In genomic region chr9:35104586-35104985, GRCh38 we compare ENCODE assay signal across 16 cellular contexts. TPM values are rescaled to one million over a fixed set of nuclear protein-coding genes. Genes with fewer than 3 reads are reported as not detected.
A peak's percentile ranks its signal among the peaks of the same experiment; 100 is the strongest.
DNase-seq lines count a peak whose midpoint lies in the region; ATAC-seq and TF ChIP-seq lines count a peak whose summit lies in the region.
"Had no signal": no experiment of that assay in that cellular context is flagged by ENCODE, and none has a peak within 500 bp of the region (broad histone marks: within the 10 kb centered on the region; RNA-seq: fewer than 3 reads in every experiment).

No MANE protein-coding gene starts in this region.

- H3K27me3 Mint-ChIP-seq in natural killer cell (ENCODE audit: low read depth in 2 of 2) = no peaks in the 10 kb centered on the region
- H3K27me3 Mint-ChIP-seq in natural killer cell treated with Interleukin-12 subunit alpha and Interleukin-12 subunit beta and Interleukin-15 and Interleukin-18, amount 100 ng/mL, for 72 hours = no peaks in the 10 kb centered on the region
- H3K27me3 Mint-ChIP-seq in naive B cell = no peaks in the 10 kb centered on the region
- H3K27me3 Mint-ChIP-seq: activated CD4-positive, alpha-beta T cell treated with anti-CD3 and anti-CD28 coated beads for 36 hours; progenitor cell of endocrine pancreas; stimulated activated naive CD8-positive, alpha-beta T cell treated with anti-CD3 and anti-CD28 coated beads, Interleukin-15, Interleukin-2, amounts not matched to agents 100 ng/mL and 50 ng/mL, for 24 hours had no signal

- no peaks in the 10 kb centered on the region for H3K9me3 ChIP-seq in SJCRH30 (replicated peaks)
- H3K9me3 ChIP-seq: esophagus muscularis mucosa, heart right ventricle, vagina had no signal

- H3K4me3 Mint-ChIP-seq in natural killer cell (no peak overlapping the region), naive B cell (peak overlapping the region in 3 of 8 donors; percentile 3 to 47 (median 44))
- H3K4me3 Mint-ChIP-seq in natural killer cell treated with Interleukin-12 subunit alpha and Interleukin-12 subunit beta and Interleukin-15 and Interleukin-18, amount 100 ng/mL, for 72 hours = no peak overlapping the region
- H3K4me3 Mint-ChIP-seq: activated CD4-positive, alpha-beta T cell treated with anti-CD3 and anti-CD28 coated beads for 36 hours; stimulated activated naive CD8-positive, alpha-beta T cell treated with anti-CD3 and anti-CD28 coated beads, Interleukin-15, Interleukin-2, amounts not matched to agents 100 ng/mL and 50 ng/mL, for 24 hours had no signal

- H3K36me3 Mint-ChIP-seq in natural killer cell = peaks cover 7% of the 10 kb centered on the region
- peaks cover 13% of the 10 kb centered on the region for H3K36me3 Mint-ChIP-seq in natural killer cell treated with Interleukin-12 subunit alpha and Interleukin-12 subunit beta and Interleukin-15 and Interleukin-18, amount 100 ng/mL, for 72 hours
- peaks cover 7 to 12% of the 10 kb centered on the region in 2 donors for H3K36me3 Mint-ChIP-seq in naive B cell

- ATAC-seq in natural killer cell (no peak), naive B cell (ENCODE audit: low read depth in 2 of 2) (no peak), GM18511 (IDR thresholded peaks at IDR 0.05; ENCODE audit: unreplicated experiment) (no peak)
- ATAC-seq in natural killer cell treated with Interleukin-12 subunit alpha and Interleukin-12 subunit beta and Interleukin-15 and Interleukin-18, amount 100 ng/mL, for 72 hours = no peak
- ATAC-seq: activated CD4-positive, alpha-beta T cell treated with anti-CD3 and anti-CD28 coated beads for 36 hours; heart right ventricle had no signal

- H3K9me3 Mint-ChIP-seq in natural killer cell (no peaks in the 10 kb centered on the region), naive B cell (no peaks in the 10 kb centered on the region)
- no peaks in the 10 kb centered on the region for H3K9me3 Mint-ChIP-seq in natural killer cell treated with Interleukin-12 subunit alpha and Interleukin-12 subunit beta and Interleukin-15 and Interleukin-18, amount 100 ng/mL, for 72 hours
- H3K9me3 Mint-ChIP-seq: stimulated activated naive CD8-positive, alpha-beta T cell treated with anti-CD3 and anti-CD28 coated beads, Interleukin-15, Interleukin-2, amounts not matched to agents 100 ng/mL and 50 ng/mL, for 24 hours had no signal

- H3K27ac ChIP-seq in caudate nucleus (ENCODE audit: low read depth, low read length) (peak overlapping the region; percentile 82), coronary artery (no peak overlapping the region), SJCRH30 (no peak overlapping the region)
- H3K27ac ChIP-seq: vagina had no signal

- DNase-seq in natural killer cell (no peak), caudate nucleus (lab: John Stamatoyannopoulos, UW) (peak in 19 of 61 donors; percentile 4 to 74 (median 15)), naive B cell (no peak), coronary artery (ENCODE audit: low spot score) (no peak), SJCRH30 (no peak)
- DNase-seq in natural killer cell treated with Interleukin-12 subunit alpha and Interleukin-12 subunit beta and Interleukin-15 and Interleukin-18, amount 100 ng/mL, for 72 hours (ENCODE audit: low spot score) = no peak
- DNase-seq in stimulated activated CD4-positive, alpha-beta T cell treated with anti-CD3 and anti-CD28 coated beads, Interleukin-15, amount 100 ng/mL, for 24 hours = no peak
- DNase-seq: activated CD4-positive, alpha-beta T cell treated with anti-CD3 and anti-CD28 coated beads for 36 hours; activated T-cell treated with anti-CD3 and anti-CD28 coated beads, Interleukin-2, amount 50 U/mL, for 1 hour; heart right ventricle; Right ventricle myocardium superior had no signal

- no peaks in the 10 kb centered on the region for H3K27me3 ChIP-seq in SJCRH30
- H3K27me3 ChIP-seq: esophagus muscularis mucosa, heart right ventricle, vagina had no signal

- H3K4me3 ChIP-seq in coronary artery (no peak overlapping the region), SJCRH30 (no peak overlapping the region)
- H3K4me3 ChIP-seq: esophagus muscularis mucosa, heart right ventricle, vagina had no signal

- intact Hi-C loops in natural killer cell (cut with micrococcal nuclease) = no loop called here

- H3K36me3 ChIP-seq in SJCRH30 = peaks cover 5% of the 10 kb centered on the region; the same call in 1 of the 2 replicates

- TF ChIP-seq CTCF in natural killer cell (IDR thresholded peaks at IDR 0.05) (no peak), coronary artery (IDR thresholded peaks at IDR 0.05) (no peak)

- no peaks in the 10 kb centered on the region; the same call in 1 of the 2 replicates for H3K4me1 ChIP-seq in SJCRH30

- H3K27ac Mint-ChIP-seq in natural killer cell (peak overlapping the region; percentile 94 to 97), naive B cell (peak overlapping the region in 4 of 6 donors; percentile 27 to 99 (median 90))
- H3K27ac Mint-ChIP-seq in natural killer cell treated with Interleukin-12 subunit alpha and Interleukin-12 subunit beta and Interleukin-15 and Interleukin-18, amount 100 ng/mL, for 72 hours = peak overlapping the region in 1 of 2 donors; percentile 93
- H3K27ac Mint-ChIP-seq: activated CD4-positive, alpha-beta T cell treated with anti-CD3 and anti-CD28 coated beads for 36 hours had no signal

- H3K4me1 Mint-ChIP-seq in natural killer cell (peaks cover 39 to 43% of the 10 kb centered on the region in 2 donors), naive B cell (peaks cover 21 to 36% (median 32%) of the 10 kb centered on the region in 3 donors)
- peaks cover 34 to 46% of the 10 kb centered on the region in 2 donors for H3K4me1 Mint-ChIP-seq in natural killer cell treated with Interleukin-12 subunit alpha and Interleukin-12 subunit beta and Interleukin-15 and Interleukin-18, amount 100 ng/mL, for 72 hours (ENCODE audit: low read depth in 2 of 2)

RNA-seq across cellular contexts. Expression of gene STOML2, which starts 1.7 kb away (rescaled TPM):
- 10 to 100 TPM; 41.4 to 43.9 (median 41.6) TPM for total RNA-seq in natural killer cell
- total RNA-seq in natural killer cell treated with Interleukin-12 subunit alpha and Interleukin-12 subunit beta and Interleukin-15 and Interleukin-18, amount 100 ng/mL, for 72 hours = 100 to 1,000 TPM; 138 to 201 TPM
- polyA plus RNA-seq in naive B cell (ENCODE audit: low read depth in 6 of 6) = 100 to 1,000 TPM in 3 of 6 donors, 10 to 100 TPM in 3; 82.9 to 215 (median 95.8) TPM
- total RNA-seq in SJCRH30 (2014; rRNA removed; shearing (Covaris generic)) = 147 and 148 TPM in 2 replicates

RNA-seq across cellular contexts. Expression of gene PIGO, which starts 8.2 kb away (rescaled TPM):
- total RNA-seq in natural killer cell = 10 to 100 TPM; 23.6 to 28.2 (median 27.7) TPM
- total RNA-seq in natural killer cell treated with Interleukin-12 subunit alpha and Interleukin-12 subunit beta and Interleukin-15 and Interleukin-18, amount 100 ng/mL, for 72 hours = 10 to 100 TPM; 23.7 to 24.5 TPM
- polyA plus RNA-seq in naive B cell (ENCODE audit: low read depth in 6 of 6) = 10 to 100 TPM; 24.8 to 31.4 (median 26.9) TPM
- 9.7 and 10.1 TPM in 2 replicates for total RNA-seq in SJCRH30 (2014; rRNA removed; shearing (Covaris generic))

RNA-seq across cellular contexts. Expression of gene ATOSB, which starts 11.1 kb away (rescaled TPM):
- total RNA-seq in natural killer cell = 10 to 100 TPM; 21.0 to 28.3 (median 23.9) TPM
- 10 to 100 TPM; 13.1 to 19.6 TPM for total RNA-seq in natural killer cell treated with Interleukin-12 subunit alpha and Interleukin-12 subunit beta and Interleukin-15 and Interleukin-18, amount 100 ng/mL, for 72 hours
- polyA plus RNA-seq in naive B cell (ENCODE audit: low read depth in 6 of 6) = 1 to 10 TPM in 3 of 6 donors, under 1 TPM in 3; 0.10 to 1.6 (median 0.99) TPM
- total RNA-seq in SJCRH30 (2014; rRNA removed; shearing (Covaris generic)) = 4.0 and 4.5 TPM in 2 replicates

RNA-seq across cellular contexts. Expression of gene FANCG, which starts 24.8 kb away (rescaled TPM):
- 10 to 100 TPM; 33.9 to 38.9 (median 35.7) TPM for total RNA-seq in natural killer cell
- 100 to 1,000 TPM in 1 of 2 donors, 10 to 100 TPM in 1; 74.9 to 185 TPM for total RNA-seq in natural killer cell treated with Interleukin-12 subunit alpha and Interleukin-12 subunit beta and Interleukin-15 and Interleukin-18, amount 100 ng/mL, for 72 hours
- polyA plus RNA-seq in naive B cell (ENCODE audit: low read depth in 6 of 6) = 10 to 100 TPM in 3 of 6 donors, 1 to 10 TPM in 3; 1.8 to 12.1 (median 10.5) TPM
- 60.4 and 83.6 TPM in 2 replicates for total RNA-seq in SJCRH30 (2014; rRNA removed; shearing (Covaris generic))

RNA-seq across cellular contexts. Expression of gene VCP, which starts 32.2 kb away (rescaled TPM):
- total RNA-seq in natural killer cell = 100 to 1,000 TPM; 303 to 338 (median 322) TPM
- 100 to 1,000 TPM; 436 to 450 TPM for total RNA-seq in natural killer cell treated with Interleukin-12 subunit alpha and Interleukin-12 subunit beta and Interleukin-15 and Interleukin-18, amount 100 ng/mL, for 72 hours
- polyA plus RNA-seq in naive B cell (ENCODE audit: low read depth in 6 of 6) = 100 to 1,000 TPM; 111 to 159 (median 135) TPM
- total RNA-seq in SJCRH30 (2014; rRNA removed; shearing (Covaris generic)) = 219 and 225 TPM in 2 replicates
